2 cellular contexts compared by ENCODE assay signal in genomic region chr20:41670631-41671030, GRCh38.
TF ChIP-seq lines count a peak whose summit lies in the region.

No MANE protein-coding gene starts in this region.

TF ChIP-seq in HepG2, 621 proteins besides CTCF, POLR2A, EP300 and RAD21:
- TF ChIP-seq CENPT (CRISPR knock-in tag; IDR thresholded peaks at IDR 0.05; ENCODE audit: low read depth) (no peak), MYNN (CRISPR knock-in tag; IDR thresholded peaks at IDR 0.05; ENCODE audit: low read depth) (no peak), RBAK (CRISPR knock-in tag; IDR thresholded peaks at IDR 0.05) (no peak), YY1 (IDR thresholded peaks at IDR 0.05; ENCODE audit: insufficient read depth, insufficient replicate concordance, low read depth, low read length) (no peak), ATF2 (CRISPR knock-in tag; IDR thresholded peaks at IDR 0.05) (no peak), PAXIP1 (CRISPR knock-in tag; conservative IDR thresholded peaks at IDR 0.05) (no peak), CBX2 (IDR thresholded peaks at IDR 0.05; ENCODE audit: low read depth, low read length) (no peak), CBX2 (CRISPR knock-in tag; IDR thresholded peaks at IDR 0.05; ENCODE audit: low read depth) (no peak), SMAD9 (CRISPR knock-in tag; IDR thresholded peaks at IDR 0.05) (no peak), MED1 (CRISPR knock-in tag; IDR thresholded peaks at IDR 0.05) (no peak), ZBTB21 (CRISPR knock-in tag; IDR thresholded peaks at IDR 0.05) (no peak), KDM2A (CRISPR knock-in tag; IDR thresholded peaks at IDR 0.05; ENCODE audit: borderline replicate concordance, low read depth) (no peak), ATRX (CRISPR knock-in tag; IDR thresholded peaks at IDR 0.05; ENCODE audit: borderline replicate concordance) (no peak), MLX (CRISPR knock-in tag; IDR thresholded peaks at IDR 0.05) (no peak)
- TF ChIP-seq, protein P1, sequence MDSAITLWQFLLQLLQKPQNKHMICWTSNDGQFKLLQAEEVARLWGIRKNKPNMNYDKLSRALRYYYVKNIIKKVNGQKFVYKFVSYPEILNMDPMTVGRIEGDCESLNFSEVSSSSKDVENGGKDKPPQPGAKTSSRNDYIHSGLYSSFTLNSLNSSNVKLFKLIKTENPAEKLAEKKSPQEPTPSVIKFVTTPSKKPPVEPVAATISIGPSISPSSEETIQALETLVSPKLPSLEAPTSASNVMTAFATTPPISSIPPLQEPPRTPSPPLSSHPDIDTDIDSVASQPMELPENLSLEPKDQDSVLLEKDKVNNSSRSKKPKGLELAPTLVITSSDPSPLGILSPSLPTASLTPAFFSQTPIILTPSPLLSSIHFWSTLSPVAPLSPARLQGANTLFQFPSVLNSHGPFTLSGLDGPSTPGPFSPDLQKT (CRISPR knock-in tag; IDR thresholded peaks at IDR 0.05; ENCODE audit: borderline replicate concordance): no peak
TF ChIP-seq in HepG2: peak in this region for 0.

TF ChIP-seq in K562, 482 proteins besides CTCF, POLR2A, EP300 and RAD21:
- TF ChIP-seq EGR1 (conservative IDR thresholded peaks at IDR 0.05): 0 out of 2 replicates have a peak, but pooled peaks have one; percentile 18
- no peak for TF ChIP-seq E2F1 (CRISPR knock-in tag; IDR thresholded peaks at IDR 0.05)
